ENCODE assay signal across 23 cellular contexts in the genomic region with DNA sequence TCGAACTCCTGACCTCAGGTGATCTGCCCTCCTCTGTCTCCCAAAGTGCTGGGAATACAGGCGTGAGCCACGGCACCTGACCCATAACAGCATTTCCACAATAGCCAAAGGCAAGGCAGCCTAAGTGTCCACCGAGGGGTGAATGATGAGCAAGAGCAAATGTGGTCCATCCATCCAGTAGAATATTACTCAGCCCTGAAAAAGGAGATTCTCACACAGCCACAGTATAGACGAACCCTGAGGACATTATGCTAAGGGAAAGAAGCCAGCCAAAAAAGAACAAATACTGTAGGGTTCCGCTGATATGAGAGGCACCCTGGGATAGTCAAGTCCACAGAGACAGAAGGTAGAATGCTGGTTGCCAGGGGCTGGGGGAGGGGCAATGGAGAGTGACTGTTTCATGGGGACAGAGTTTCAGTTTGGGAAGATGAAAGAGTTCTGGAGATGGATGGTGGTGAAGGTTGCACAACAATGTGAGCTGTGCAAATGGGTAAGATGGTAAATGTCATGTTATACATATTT. TPM values are rescaled to one million over a fixed set of nuclear protein-coding genes. Genes with fewer than 3 reads are reported as not detected.
"Had no signal": no experiment of that assay in that cellular context is flagged by ENCODE, and none has a peak within 500 bp of the region (broad histone marks: within the 10 kb centered on the region; RNA-seq: fewer than 3 reads in every experiment).

No MANE protein-coding gene starts in this region.

- H3K4me1 Mint-ChIP-seq: activated B cell treated with CpG ODN at 0.5 μM for 24 hours; activated CD4-positive, alpha-beta T cell treated with anti-CD3 and anti-CD28 coated beads, Interleukin-2, amount 10 ng/mL, durations not matched to agents 7 days and 5 days; activated naive CD8-positive, alpha-beta T cell treated with anti-CD3 and anti-CD28 coated beads, Interleukin-2, amount 50 U/mL, for 24 hours; brain had no signal

- H3K36me3 ChIP-seq: ascending aorta had no signal

- H3K27me3 ChIP-seq: ascending aorta had no signal

- H3K9me3 ChIP-seq: ascending aorta had no signal

- H3K9me3 Mint-ChIP-seq: activated B cell treated with CpG ODN at 0.5 μM for 24 hours; activated CD4-positive, alpha-beta memory T cell treated with anti-CD3 and anti-CD28 coated beads for 36 hours; activated CD4-positive, alpha-beta T cell treated with anti-CD3 and anti-CD28 coated beads, Interleukin-2, amount 10 ng/mL, durations not matched to agents 7 days and 5 days; activated naive CD4-positive, alpha-beta T cell treated with anti-CD3 and anti-CD28 coated beads, Interleukin-2, amount 50 U/mL, for 72 hours; activated naive CD8-positive, alpha-beta T cell treated with anti-CD3 and anti-CD28 coated beads, Interleukin-2, amount 50 U/mL, for 24 hours; activated T-cell treated with anti-CD3 and anti-CD28 coated beads, Interleukin-2, amount 50 U/mL, for 4 hours; T-helper 1 cell treated with Interleukin-12 subunit alpha and Interleukin-12 subunit beta and Interleukin-4 antibody, amounts not matched to agents 30 μg/mL and 1 μg/mL, for 36 hours had no signal

- H3K36me3 Mint-ChIP-seq: activated CD4-positive, alpha-beta memory T cell treated with anti-CD3 and anti-CD28 coated beads for 36 hours; activated naive CD4-positive, alpha-beta T cell treated with anti-CD3 and anti-CD28 coated beads, Interleukin-2, amount 50 U/mL, for 72 hours; brain had no signal

- ATAC-seq: activated naive CD4-positive, alpha-beta T cell treated with anti-CD3 and anti-CD28 coated beads, Interleukin-2, amount 50 U/mL, for 72 hours; activated naive CD8-positive, alpha-beta T cell treated with anti-CD3 and anti-CD28 coated beads, Interleukin-2, amount 50 U/mL, for 24 hours; activated T-cell treated with anti-CD3 and anti-CD28 coated beads, Interleukin-2, amount 50 U/mL, for 4 hours; PC-3 had no signal

- H3K27ac ChIP-seq: ascending aorta had no signal

- DNase-seq: activated B cell treated with CpG ODN at 0.5 μM for 24 hours; activated CD4-positive, alpha-beta memory T cell treated with anti-CD3 and anti-CD28 coated beads for 36 hours; activated CD4-positive, alpha-beta T cell treated with anti-CD3 and anti-CD28 coated beads for 1 hour; activated CD4-positive, alpha-beta T cell treated with anti-CD3 and anti-CD28 coated beads, Interleukin-2, amount 10 ng/mL, durations not matched to agents 7 days and 5 days; activated CD8-positive, alpha-beta memory T cell treated with anti-CD3 and anti-CD28 coated beads for 24 hours; activated effector memory CD4-positive, alpha-beta T cell treated with anti-CD3 and anti-CD28 coated beads, Interleukin-2, amount 50 U/mL, for 16 hours; activated naive CD4-positive, alpha-beta T cell treated with Interleukin-2 at 50 U/mL for 16 hours; activated naive CD8-positive, alpha-beta T cell treated with anti-CD3 and anti-CD28 coated beads, Interleukin-2, amount 50 U/mL, for 24 hours; activated T-cell treated with anti-CD3 and anti-CD28 coated beads, Interleukin-2, amount 50 U/mL, for 4 hours; amniotic stem cell; cerebellar nuclear complex; MM.1S; NCI-H1105; NCI-H1436; NCI-H187; NCI-H2081; NCI-H510A treated with DMSO at 0.1 percent for 48 hours; PC-3; SHP77 had no signal

- H3K27ac Mint-ChIP-seq: activated B cell treated with CpG ODN at 0.5 μM for 24 hours; activated CD4-positive, alpha-beta memory T cell treated with anti-CD3 and anti-CD28 coated beads for 36 hours; activated CD4-positive, alpha-beta T cell treated with anti-CD3 and anti-CD28 coated beads, Interleukin-2, amount 10 ng/mL, durations not matched to agents 7 days and 5 days; activated naive CD4-positive, alpha-beta T cell treated with anti-CD3 and anti-CD28 coated beads, Interleukin-2, amount 50 U/mL, for 72 hours; activated naive CD8-positive, alpha-beta T cell treated with anti-CD3 and anti-CD28 coated beads, Interleukin-2, amount 50 U/mL, for 24 hours; T-helper 1 cell treated with Interleukin-12 subunit alpha and Interleukin-12 subunit beta and Interleukin-4 antibody, amounts not matched to agents 30 μg/mL and 1 μg/mL, for 36 hours had no signal

- H3K4me3 ChIP-seq: ascending aorta had no signal

- H3K4me3 Mint-ChIP-seq: activated B cell treated with CpG ODN at 0.5 μM for 24 hours; activated CD4-positive, alpha-beta memory T cell treated with anti-CD3 and anti-CD28 coated beads for 36 hours; activated CD4-positive, alpha-beta T cell treated with anti-CD3 and anti-CD28 coated beads, Interleukin-2, amount 10 ng/mL, durations not matched to agents 7 days and 5 days; activated naive CD8-positive, alpha-beta T cell treated with anti-CD3 and anti-CD28 coated beads, Interleukin-2, amount 50 U/mL, for 24 hours; activated T-cell treated with anti-CD3 and anti-CD28 coated beads, Interleukin-2, amount 50 U/mL, for 4 hours; T-helper 1 cell treated with Interleukin-12 subunit alpha and Interleukin-12 subunit beta and Interleukin-4 antibody, amounts not matched to agents 30 μg/mL and 1 μg/mL, for 36 hours had no signal

- H3K4me1 ChIP-seq: ascending aorta had no signal

RNA-seq across cellular contexts. Expression of a gene that starts 7.0 kb away (rescaled TPM):
- total RNA-seq: activated B cell treated with CpG ODN at 0.5 μM for 24 hours had no signal
